In genomic region chr15:69145694-69146492, GRCh38 we compare ENCODE assay signal across 1 cellular context.
TF ChIP-seq lines count a peak whose summit lies in the region.

No MANE protein-coding gene starts in this region.

TF ChIP-seq in GM23338, 12 proteins besides CTCF, POLR2A, EP300 and RAD21:
- TF ChIP-seq ZNF462 (CRISPR knock-in tag; IDR thresholded peaks at IDR 0.05) (no peak), ZNF114 (CRISPR knock-in tag; IDR thresholded peaks at IDR 0.05) (no peak)
TF ChIP-seq in GM23338: peak in this region for 0.
